Comparison of ENCODE assay signal across 8 cellular contexts in the genomic region with DNA sequence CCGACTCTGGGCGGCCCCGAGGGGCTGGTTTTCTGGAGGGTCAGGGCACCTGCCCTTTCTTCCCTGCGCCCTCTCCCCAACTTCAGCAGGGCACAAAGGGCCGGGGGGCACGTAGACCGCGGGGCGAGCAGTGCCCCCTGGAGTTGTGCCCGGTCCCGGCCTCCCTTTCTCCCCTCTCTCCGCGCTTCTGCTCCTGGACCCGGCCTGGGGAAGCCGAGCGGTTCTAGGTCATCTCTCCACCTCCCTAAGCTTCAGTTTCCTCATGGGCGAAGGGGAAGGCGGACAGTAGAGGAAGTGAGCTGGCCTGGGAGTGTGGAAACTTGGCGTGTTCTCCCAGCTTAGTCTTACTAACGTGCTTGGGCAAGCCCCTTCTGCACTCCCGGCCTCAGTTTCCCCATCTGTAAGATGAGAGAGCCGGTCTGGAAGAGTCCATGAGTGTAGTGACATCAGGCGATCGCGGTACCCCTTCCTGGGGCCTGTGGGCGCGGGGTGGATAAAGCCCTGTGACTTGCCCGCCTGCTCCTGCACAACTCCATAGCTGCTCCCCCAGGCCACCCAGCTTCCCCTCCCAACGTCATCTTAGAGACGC.
DNase-seq lines count a peak whose midpoint lies in the region; ATAC-seq, FAIRE-seq and TF ChIP-seq lines count a peak whose summit lies in the region.

No MANE protein-coding gene starts in this region.

- peak overlapping the region; percentile 50 for H3K4me2 ChIP-seq in GM23248 (ENCODE audit: unreplicated experiment)

- peaks cover 9% of the 10 kb centered on the region; the same call in 1 of the 2 replicates for H3K4me1 ChIP-seq in GM23248 (ENCODE audit: insufficient read depth)

- peak; percentile 27 for DNase-seq in GM23248
- DNase-seq in activated CD8-positive, alpha-beta T cell treated with anti-CD3 and anti-CD28 coated beads, Interleukin-2, amount 10 ng/mL, durations not matched to agents 7 days and 5 days = no peak
- peak; percentile 21 for DNase-seq in hepatic stellate cell (ENCODE audit: low spot score)
- no peak for DNase-seq in posterior cingulate gyrus
- DNase-seq in GM12891 (ENCODE audit: insufficient read length, low spot score) = no peak

- CTCF ChIA-PET in activated CD8-positive, alpha-beta T cell treated with anti-CD3 and anti-CD28 coated beads, Interleukin-2, amount 10 ng/mL, durations not matched to agents 7 days and 5 days (lab: Charles Lee) = interaction anchor here (0.9 to 4.1 kb wide), 2 partner anchors 33 to 245 kb away, joined by 4 to 16 read pairs; no protein-coding TSS in a partner anchor

- POLR2A ChIA-PET in activated CD8-positive, alpha-beta T cell treated with anti-CD3 and anti-CD28 coated beads, Interleukin-2, amount 10 ng/mL, durations not matched to agents 7 days and 5 days (lab: Charles Lee) = interaction anchor here (0.6 kb wide), 1 partner anchor 75 kb away, joined by 3 read pairs; no protein-coding TSS in a partner anchor

- H3K4me3 ChIP-seq in GM23248 (peak overlapping the region; percentile 52), skin epidermis (peak overlapping the region in 6 of 7 experiments; percentile 8 to 41 (median 23))

- peaks cover 11% of the 10 kb centered on the region for H3K27me3 ChIP-seq in GM23248 (replicated peaks; ENCODE audit: insufficient read depth)

- peak overlapping the region; percentile 53; the same call in 1 of the 2 replicates for H3K9ac ChIP-seq in GM23248

- peaks cover 24% of the 10 kb centered on the region for H3K27me3 Mint-ChIP-seq in activated CD8-positive, alpha-beta T cell treated with anti-CD3 and anti-CD28 coated beads, Interleukin-2, amount 10 ng/mL, durations not matched to agents 7 days and 5 days (ENCODE audit: low read depth)

- no peak overlapping the region for H3K27ac Mint-ChIP-seq in activated CD8-positive, alpha-beta T cell treated with anti-CD3 and anti-CD28 coated beads, Interleukin-2, amount 10 ng/mL, durations not matched to agents 7 days and 5 days

- peaks cover 33% of the 10 kb centered on the region for H3K4me1 Mint-ChIP-seq in activated CD8-positive, alpha-beta T cell treated with anti-CD3 and anti-CD28 coated beads, Interleukin-2, amount 10 ng/mL, durations not matched to agents 7 days and 5 days (ENCODE audit: low read depth)

- H3K4me3 Mint-ChIP-seq in activated CD8-positive, alpha-beta T cell treated with anti-CD3 and anti-CD28 coated beads, Interleukin-2, amount 10 ng/mL, durations not matched to agents 7 days and 5 days = peak overlapping the region; percentile 41

- no peaks in the 10 kb centered on the region for H3K9me3 Mint-ChIP-seq in activated CD8-positive, alpha-beta T cell treated with anti-CD3 and anti-CD28 coated beads, Interleukin-2, amount 10 ng/mL, durations not matched to agents 7 days and 5 days (ENCODE audit: insufficient read depth)

- H3F3A ChIP-seq in GM23248 (ENCODE audit: insufficient read depth) = peaks cover 5% of the 10 kb centered on the region; the same call in 1 of the 2 replicates

- H3K9me2 ChIP-seq in GM23248 (ENCODE audit: insufficient read depth) = no peaks in the 10 kb centered on the region

- in situ Hi-C loops in GM23248 (cut with MboI) = loop anchor here (10.0 kb wide), 1 partner anchor 157 kb away; the partner anchor contains the start of gene PARP11

- H3K36me3 Mint-ChIP-seq in activated CD8-positive, alpha-beta T cell treated with anti-CD3 and anti-CD28 coated beads, Interleukin-2, amount 10 ng/mL, durations not matched to agents 7 days and 5 days (ENCODE audit: low read depth) = no peaks in the 10 kb centered on the region

- H4K20me1 ChIP-seq in GM23248 (ENCODE audit: insufficient read depth) = no peaks in the 10 kb centered on the region

- H3K9me3 ChIP-seq in GM23248 (ENCODE audit: low read depth) = no peaks in the 10 kb centered on the region

- no peaks in the 10 kb centered on the region for H3K79me2 ChIP-seq in GM23248 (ENCODE audit: insufficient read depth)

- H3K36me3 ChIP-seq in GM23248 (ENCODE audit: low read depth) = no peaks in the 10 kb centered on the region

- FAIRE-seq in GM12891 (lab: Jason Lieb, UNC) = no peak

- ATAC-seq in activated CD8-positive, alpha-beta T cell treated with anti-CD3 and anti-CD28 coated beads, Interleukin-2, amount 10 ng/mL, durations not matched to agents 7 days and 5 days = no peak
- ATAC-seq in HG03378 (IDR thresholded peaks at IDR 0.05; ENCODE audit: unreplicated experiment) (no peak), GM19035 (IDR thresholded peaks at IDR 0.05; ENCODE audit: unreplicated experiment) (no peak)

- H2AFZ ChIP-seq in GM23248 = 0 out of 2 replicates have a peak overlapping the region, but pooled peaks have one; percentile 61

- intact Hi-C loops in posterior cingulate gyrus (cut with DNase I) = loop anchor here (5.0 kb wide), 1 partner anchor 246 kb away; no protein-coding TSS in a partner anchor

- TF ChIP-seq POLR2A in GM12891 (IDR thresholded peaks at IDR 0.05; ENCODE audit: low read depth, low read length) = no peak

- WGBS in GM23248 (ENCODE audit: low coverage in 1 of 2, low lambda C conversion rate in 2 of 2, missing lambda C conversion rate in 2 of 2), 2 experiments = 70 to 75% methylated on average over 22 to 30 of the region's 30 CpGs

- no peak overlapping the region for H3K27ac ChIP-seq in GM23248
- peak overlapping the region in 19 of 21 experiments; percentile 27 to 88 (median 80) for H3K27ac ChIP-seq in skin epidermis

TF ChIP-seq in GM12891, 5 proteins besides CTCF, POLR2A, EP300 and RAD21:
- TF ChIP-seq SPI1 (IDR thresholded peaks at IDR 0.05; ENCODE audit: low read depth, low read length) = no peak

Comparison
In these comparisons a context has a peak if more than half of its experiments do, and no peak if none do; other contexts are left out.
1. DNase-seq: peak in GM23248 (single experiment) and hepatic stellate cell (single experiment); none in activated CD8-positive, alpha-beta T cell treated with anti-CD3 and anti-CD28 coated beads, Interleukin-2, amount 10 ng/mL, durations not matched to agents 7 days and 5 days (single experiment), posterior cingulate gyrus (0 of 10) and GM12891 (single experiment).